ENCODE assay signal across 1 cellular context in genomic region chr20:50165687-50166554, GRCh38.
TF ChIP-seq lines count a peak whose summit lies in the region.

No MANE protein-coding gene starts in this region.

TF ChIP-seq in HepG2, 621 proteins besides CTCF, POLR2A, EP300 and RAD21 (continued from another document and continues in another):
- TF ChIP-seq TFAP4 (IDR thresholded peaks at IDR 0.05; ENCODE audit: borderline replicate concordance, low read depth), result peak; percentile 99
- no peak; the same call in 1 of the 2 replicates for TF ChIP-seq ZFP36L2 (CRISPR knock-in tag; IDR thresholded peaks at IDR 0.05)
- peak; percentile 82 for TF ChIP-seq MXD1 (CRISPR knock-in tag; IDR thresholded peaks at IDR 0.05)
- 0 out of 2 replicates have a peak, but pooled peaks have one; percentile 68 for TF ChIP-seq ZBTB1 (CRISPR knock-in tag; IDR thresholded peaks at IDR 0.05; ENCODE audit: borderline replicate concordance)
- TF ChIP-seq ZNF580 (CRISPR knock-in tag; IDR thresholded peaks at IDR 0.05; ENCODE audit: borderline replicate concordance, low read depth), result peak; percentile 86; the same call in 1 of the 2 replicates
- TF ChIP-seq ATM (IDR thresholded peaks at IDR 0.05; ENCODE audit: borderline replicate concordance), result no peak
- TF ChIP-seq ZBTB20 (CRISPR knock-in tag; IDR thresholded peaks at IDR 0.05; ENCODE audit: borderline replicate concordance, low read depth), result peak; percentile 94; the same call in 1 of the 2 replicates
- TF ChIP-seq TOPORS (CRISPR knock-in tag; IDR thresholded peaks at IDR 0.05), result no peak
- TF ChIP-seq ZNF441 (CRISPR knock-in tag; IDR thresholded peaks at IDR 0.05; ENCODE audit: borderline replicate concordance), result peak; percentile 86
- TF ChIP-seq ZNF530 (CRISPR knock-in tag; IDR thresholded peaks at IDR 0.05; ENCODE audit: low read depth), result no peak
- TF ChIP-seq HDAC1 (CRISPR knock-in tag; IDR thresholded peaks at IDR 0.05), result peak; percentile 96
- no peak; the same call in 1 of the 2 replicates for TF ChIP-seq ZNF431 (CRISPR knock-in tag; IDR thresholded peaks at IDR 0.05; ENCODE audit: borderline replicate concordance, low read depth)
- peak; percentile 90 for TF ChIP-seq ZSCAN9 (CRISPR knock-in tag; IDR thresholded peaks at IDR 0.05; ENCODE audit: borderline replicate concordance)
- TF ChIP-seq ZNF512B (CRISPR knock-in tag; IDR thresholded peaks at IDR 0.05; ENCODE audit: borderline replicate concordance), result peak; percentile 99
- TF ChIP-seq ZNF18 (CRISPR knock-in tag; IDR thresholded peaks at IDR 0.05; ENCODE audit: insufficient replicate concordance), result peak; percentile 92
- TF ChIP-seq MNT (IDR thresholded peaks at IDR 0.05), result peak; percentile 79
- 0 out of 2 replicates have a peak, but pooled peaks have one; percentile 97 for TF ChIP-seq ZNF788 (CRISPR knock-in tag; IDR thresholded peaks at IDR 0.05; ENCODE audit: borderline replicate concordance)
- peak; percentile 73 for TF ChIP-seq ZFY (CRISPR knock-in tag; IDR thresholded peaks at IDR 0.05)
- peak; percentile 83 for TF ChIP-seq ZBTB37 (CRISPR knock-in tag; IDR thresholded peaks at IDR 0.05)
- no peak for TF ChIP-seq SMAD9 (CRISPR knock-in tag; IDR thresholded peaks at IDR 0.05)
- TF ChIP-seq PPARG (CRISPR knock-in tag; conservative IDR thresholded peaks at IDR 0.05), result peak; percentile 71
- peak; percentile 99 for TF ChIP-seq ZNF605 (CRISPR knock-in tag; IDR thresholded peaks at IDR 0.05)
- TF ChIP-seq NR3C1 (CRISPR knock-in tag; IDR thresholded peaks at IDR 0.05), result no peak
- TF ChIP-seq RBFOX2 (IDR thresholded peaks at IDR 0.05; ENCODE audit: low read depth, low read length), result peak; percentile 65
- peak; percentile 99 for TF ChIP-seq ZGPAT (CRISPR knock-in tag; IDR thresholded peaks at IDR 0.05)
- no peak for TF ChIP-seq RBM22 (optimal IDR thresholded peaks at IDR 0.05; ENCODE audit: low read length)
- peak; percentile 97 for TF ChIP-seq JUND (CRISPR knock-in tag; IDR thresholded peaks at IDR 0.05)
- peak; percentile 87 for TF ChIP-seq MED8 (CRISPR knock-in tag; IDR thresholded peaks at IDR 0.05; ENCODE audit: insufficient replicate concordance)
- peak; percentile 85 for TF ChIP-seq ZBTB33 (CRISPR knock-in tag; IDR thresholded peaks at IDR 0.05)
- TF ChIP-seq SP140L (CRISPR knock-in tag; IDR thresholded peaks at IDR 0.05; ENCODE audit: borderline replicate concordance), result no peak; the same call in 1 of the 2 replicates
- peak; percentile 38; the same call in 1 of the 2 replicates for TF ChIP-seq IRF1 (CRISPR knock-in tag; IDR thresholded peaks at IDR 0.05; ENCODE audit: low read depth)
- TF ChIP-seq BCL6 (CRISPR knock-in tag; IDR thresholded peaks at IDR 0.05), result peak; percentile 69
- TF ChIP-seq POLR2AphosphoS5 (IDR thresholded peaks at IDR 0.05; ENCODE audit: low read depth, low read length), result peak; percentile 84
- peak; percentile 86 to 98 for TF ChIP-seq NR2F1 (CRISPR knock-in tag; IDR thresholded peaks at IDR 0.05)
- TF ChIP-seq DMTF1 (CRISPR knock-in tag; IDR thresholded peaks at IDR 0.05), result no peak
- no peak for TF ChIP-seq CSRNP2 (CRISPR knock-in tag; conservative IDR thresholded peaks at IDR 0.05; ENCODE audit: low read depth)
- TF ChIP-seq MATR3 (CRISPR knock-in tag; IDR thresholded peaks at IDR 0.05), result no peak
- peak; percentile 66; the same call in 1 of the 2 replicates for TF ChIP-seq BRF2 (CRISPR knock-in tag; IDR thresholded peaks at IDR 0.05)
- TF ChIP-seq KLF15 (CRISPR knock-in tag; IDR thresholded peaks at IDR 0.05; ENCODE audit: borderline replicate concordance), result peak; percentile 28; the same call in 1 of the 2 replicates
- TF ChIP-seq HHEX (CRISPR knock-in tag; IDR thresholded peaks at IDR 0.05), result peak; percentile 22
- TF ChIP-seq BRCA1 (CRISPR knock-in tag; IDR thresholded peaks at IDR 0.05), result peak; percentile 35
